ENCODE assay signal across 1 cellular context in genomic region chr7:1533569-1534329, GRCh38.
TF ChIP-seq lines count a peak whose summit lies in the region.

No MANE protein-coding gene starts in this region.

TF ChIP-seq in HCT116, 20 proteins besides CTCF, POLR2A, EP300 and RAD21 (continued from another document):
- TF ChIP-seq REST (IDR thresholded peaks at IDR 0.05; ENCODE audit: low read depth) (no peak), CEBPB (IDR thresholded peaks at IDR 0.05; ENCODE audit: low read depth) (no peak), POLR2AphosphoS5 (IDR thresholded peaks at IDR 0.05; ENCODE audit: low read depth, low read length) (no peak), FOSL1 (IDR thresholded peaks at IDR 0.05; ENCODE audit: low read depth) (no peak), EZH2 (IDR thresholded peaks at IDR 0.05) (no peak), ZFX (IDR thresholded peaks at IDR 0.05) (no peak), SIN3A (IDR thresholded peaks at IDR 0.05; ENCODE audit: low read depth) (no peak), EZH2phosphoT487 (IDR thresholded peaks at IDR 0.05; ENCODE audit: borderline replicate concordance) (no peak), SP1 (IDR thresholded peaks at IDR 0.05; ENCODE audit: low read depth) (no peak), TCF7L2 (IDR thresholded peaks at IDR 0.05; ENCODE audit: borderline replicate concordance, extremely low read depth, insufficient read depth, insufficient read length) (no peak), ELF1 (IDR thresholded peaks at IDR 0.05; ENCODE audit: borderline replicate concordance, low read depth) (no peak), JUND (IDR thresholded peaks at IDR 0.05) (no peak), CBX3 (IDR thresholded peaks at IDR 0.05; ENCODE audit: low read depth) (no peak)
- TF ChIP-seq, protein P1, sequence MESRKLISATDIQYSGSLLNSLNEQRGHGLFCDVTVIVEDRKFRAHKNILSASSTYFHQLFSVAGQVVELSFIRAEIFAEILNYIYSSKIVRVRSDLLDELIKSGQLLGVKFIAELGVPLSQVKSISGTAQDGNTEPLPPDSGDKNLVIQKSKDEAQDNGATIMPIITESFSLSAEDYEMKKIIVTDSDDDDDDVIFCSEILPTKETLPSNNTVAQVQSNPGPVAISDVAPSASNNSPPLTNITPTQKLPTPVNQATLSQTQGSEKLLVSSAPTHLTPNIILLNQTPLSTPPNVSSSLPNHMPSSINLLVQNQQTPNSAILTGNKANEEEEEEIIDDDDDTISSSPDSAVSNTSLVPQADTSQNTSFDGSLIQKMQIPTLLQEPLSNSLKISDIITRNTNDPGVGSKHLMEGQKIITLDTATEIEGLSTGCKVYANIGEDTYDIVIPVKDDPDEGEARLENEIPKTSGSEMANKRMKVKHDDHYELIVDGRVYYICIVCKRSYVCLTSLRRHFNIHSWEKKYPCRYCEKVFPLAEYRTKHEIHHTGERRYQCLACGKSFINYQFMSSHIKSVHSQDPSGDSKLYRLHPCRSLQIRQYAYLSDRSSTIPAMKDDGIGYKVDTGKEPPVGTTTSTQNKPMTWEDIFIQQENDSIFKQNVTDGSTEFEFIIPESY (IDR thresholded peaks at IDR 0.05; ENCODE audit: extremely low read depth, insufficient replicate concordance, low read length): no peak
- TF ChIP-seq, protein P2, sequence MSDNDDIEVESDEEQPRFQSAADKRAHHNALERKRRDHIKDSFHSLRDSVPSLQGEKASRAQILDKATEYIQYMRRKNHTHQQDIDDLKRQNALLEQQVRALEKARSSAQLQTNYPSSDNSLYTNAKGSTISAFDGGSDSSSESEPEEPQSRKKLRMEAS (IDR thresholded peaks at IDR 0.05): no peak
